Comparison of ENCODE assay signal across 8 cellular contexts in genomic region chr4:112049119-112049518, GRCh38.
DNase-seq lines count a peak whose midpoint lies in the region; ATAC-seq, FAIRE-seq and TF ChIP-seq lines count a peak whose summit lies in the region.
"Not testable (repeated sequence)": the region's sequence is repeated elsewhere in the genome, so short reads cannot be mapped to it uniquely, and the experiment has no call there.

No MANE protein-coding gene starts in this region.

- not testable (repeated sequence) for FAIRE-seq in GM12891 (lab: Jason Lieb, UNC)

- not testable (repeated sequence) for DNase-seq in GM12891 (ENCODE audit: insufficient read length, low spot score)

- not testable (repeated sequence) for TF ChIP-seq POLR2A in GM12891 (IDR thresholded peaks at IDR 0.05; ENCODE audit: low read depth, low read length)

- peak; percentile 88 for ATAC-seq in GM18867 (IDR thresholded peaks at IDR 0.05; ENCODE audit: unreplicated experiment)
- ATAC-seq in GM19372 (IDR thresholded peaks at IDR 0.05; ENCODE audit: low read depth, unreplicated experiment), result peak; percentile 86
- ATAC-seq in GM21447 (IDR thresholded peaks at IDR 0.05; ENCODE audit: unreplicated experiment), result peak; percentile 63
- ATAC-seq in HG02571 (IDR thresholded peaks at IDR 0.05; ENCODE audit: unreplicated experiment), result peak; percentile 79
- peak; percentile 98 for ATAC-seq in HG02938 (IDR thresholded peaks at IDR 0.05; ENCODE audit: unreplicated experiment)
- ATAC-seq in HG03159 (IDR thresholded peaks at IDR 0.05; ENCODE audit: unreplicated experiment), result peak; percentile 89
- peak; percentile 75 for ATAC-seq in HG03521 (IDR thresholded peaks at IDR 0.05; ENCODE audit: unreplicated experiment)

TF ChIP-seq in GM12891, 5 proteins besides CTCF, POLR2A, EP300 and RAD21:
- peak; percentile 67 for TF ChIP-seq SPI1 (IDR thresholded peaks at IDR 0.05; ENCODE audit: low read depth, low read length)
